In the genomic region with DNA sequence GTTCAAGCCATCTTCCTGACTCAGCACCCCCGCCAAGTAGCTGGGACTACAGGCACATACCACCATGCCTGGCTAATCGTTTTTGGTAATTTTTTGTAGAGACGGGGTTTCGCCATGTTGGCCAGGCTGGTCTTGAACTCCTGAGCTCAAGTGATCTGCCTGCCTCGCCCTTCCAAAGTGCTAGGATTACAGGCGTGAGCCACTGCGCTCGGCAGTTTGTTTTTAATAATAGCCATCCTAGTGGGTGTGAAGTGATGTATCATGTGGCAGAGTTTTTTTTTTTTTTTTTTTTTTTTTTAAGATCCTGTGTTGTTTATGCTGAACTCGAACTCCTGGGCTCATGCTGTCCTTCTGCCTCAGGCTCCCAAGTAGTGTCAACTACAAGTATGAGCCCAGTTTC, we compare ENCODE assay signal across 1 cellular context.
TF ChIP-seq lines count a peak whose summit lies in the region.

No MANE protein-coding gene starts in this region.

TF ChIP-seq in HEK293, 187 proteins besides CTCF, POLR2A, EP300 and RAD21 (continued from another document and continues in another):
- TF ChIP-seq PATZ1 (tag by site-specific recombination; IDR thresholded peaks at IDR 0.05) (peak; percentile 55), ZNF76 (tag by site-specific recombination; IDR thresholded peaks at IDR 0.05; ENCODE audit: borderline replicate concordance, low read depth) (no peak), ZEB2 (tag by site-specific recombination; IDR thresholded peaks at IDR 0.05) (0 out of 2 replicates have a peak, but pooled peaks have one; percentile 44), MYNN (tag by site-specific recombination; IDR thresholded peaks at IDR 0.05; ENCODE audit: borderline replicate concordance) (no peak), ZNF514 (tag by site-specific recombination; IDR thresholded peaks at IDR 0.05) (no peak), KLF10 (tag by site-specific recombination; IDR thresholded peaks at IDR 0.05) (0 out of 2 replicates have a peak, but pooled peaks have one; percentile 41), ZBTB20 (tag by site-specific recombination; IDR thresholded peaks at IDR 0.05) (no peak), SP2 (tag by site-specific recombination; IDR thresholded peaks at IDR 0.05) (no peak), ZNF23 (tag by site-specific recombination; IDR thresholded peaks at IDR 0.05; ENCODE audit: borderline replicate concordance) (no peak), ZNF18 (tag by site-specific recombination; IDR thresholded peaks at IDR 0.05) (peak; percentile 97), ZFHX2 (tag by site-specific recombination; conservative IDR thresholded peaks at IDR 0.05) (0 out of 2 replicates have a peak, but pooled peaks have one; percentile 40), ZNF629 (tag by site-specific recombination; IDR thresholded peaks at IDR 0.05) (peak; percentile 59), ZNF426 (tag by site-specific recombination; IDR thresholded peaks at IDR 0.05) (no peak), PRDM4 (tag by site-specific recombination; IDR thresholded peaks at IDR 0.05) (no peak; the same call in 1 of the 2 replicates), MZF1 (tag by site-specific recombination; IDR thresholded peaks at IDR 0.05; ENCODE audit: borderline replicate concordance) (no peak), SP7 (tag by site-specific recombination; IDR thresholded peaks at IDR 0.05) (peak; percentile 76), ZNF768 (tag by site-specific recombination; IDR thresholded peaks at IDR 0.05) (no peak), ZNF704 (tag by site-specific recombination; IDR thresholded peaks at IDR 0.05) (no peak), ZNF223 (tag by site-specific recombination; IDR thresholded peaks at IDR 0.05) (no peak), ZFP41 (tag by site-specific recombination; IDR thresholded peaks at IDR 0.05; ENCODE audit: borderline replicate concordance) (no peak), ZNF585B (tag by site-specific recombination; IDR thresholded peaks at IDR 0.05) (no peak), ZIC2 (tag by site-specific recombination; IDR thresholded peaks at IDR 0.05) (peak; percentile 30; the same call in 1 of the 2 replicates), ZNF366 (tag by site-specific recombination; conservative IDR thresholded peaks at IDR 0.05) (no peak), ZNF16 (tag by site-specific recombination; IDR thresholded peaks at IDR 0.05; ENCODE audit: low read depth) (no peak), ZNF26 (tag by site-specific recombination; IDR thresholded peaks at IDR 0.05) (no peak), BCL11A (tag by site-specific recombination; IDR thresholded peaks at IDR 0.05; ENCODE audit: low read depth) (no peak), AEBP2 (tag by site-specific recombination; IDR thresholded peaks at IDR 0.05; ENCODE audit: borderline replicate concordance) (no peak), KLF1 (tag by site-specific recombination; IDR thresholded peaks at IDR 0.05) (peak; percentile 88), ZSCAN16 (tag by site-specific recombination; IDR thresholded peaks at IDR 0.05) (0 out of 2 replicates have a peak, but pooled peaks have one; percentile 32), ZNF521 (tag by site-specific recombination; IDR thresholded peaks at IDR 0.05) (no peak), ZNF600 (tag by site-specific recombination; IDR thresholded peaks at IDR 0.05) (peak; percentile 53; the same call in 1 of the 2 replicates), OVOL3 (tag by site-specific recombination; IDR thresholded peaks at IDR 0.05) (no peak), ZNF558 (tag by site-specific recombination; IDR thresholded peaks at IDR 0.05) (no peak), ZSCAN23 (tag by site-specific recombination; IDR thresholded peaks at IDR 0.05) (0 out of 2 replicates have a peak, but pooled peaks have one; percentile 21), PRDM6 (tag by site-specific recombination; IDR thresholded peaks at IDR 0.05) (no peak), IKZF3 (tag by site-specific recombination; IDR thresholded peaks at IDR 0.05) (no peak), KLF7 (tag by site-specific recombination; IDR thresholded peaks at IDR 0.05; ENCODE audit: borderline replicate concordance) (0 out of 2 replicates have a peak, but pooled peaks have one; percentile 38), ZNF404 (tag by site-specific recombination; IDR thresholded peaks at IDR 0.05) (no peak), ZNF324 (tag by site-specific recombination; IDR thresholded peaks at IDR 0.05) (no peak), ZBTB26 (tag by site-specific recombination; optimal IDR thresholded peaks at IDR 0.05) (no peak), SP3 (tag by site-specific recombination; IDR thresholded peaks at IDR 0.05) (no peak)
- TF ChIP-seq, protein P1, sequence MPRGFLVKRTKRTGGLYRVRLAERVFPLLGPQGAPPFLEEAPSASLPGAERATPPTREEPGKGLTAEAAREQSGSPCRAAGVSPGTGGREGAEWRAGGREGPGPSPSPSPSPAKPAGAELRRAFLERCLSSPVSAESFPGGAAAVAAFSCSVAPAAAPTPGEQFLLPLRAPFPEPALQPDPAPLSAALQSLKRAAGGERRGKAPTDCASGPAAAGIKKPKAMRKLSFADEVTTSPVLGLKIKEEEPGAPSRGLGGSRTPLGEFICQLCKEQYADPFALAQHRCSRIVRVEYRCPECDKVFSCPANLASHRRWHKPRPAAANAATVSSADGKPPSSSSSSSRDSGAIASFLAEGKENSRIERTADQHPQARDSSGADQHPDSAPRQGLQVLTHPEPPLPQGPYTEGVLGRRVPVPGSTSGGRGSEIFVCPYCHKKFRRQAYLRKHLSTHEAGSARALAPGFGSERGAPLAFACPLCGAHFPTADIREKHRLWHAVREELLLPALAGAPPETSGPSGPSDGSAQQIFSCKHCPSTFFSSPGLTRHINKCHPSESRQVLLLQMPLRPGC (tag by site-specific recombination; IDR thresholded peaks at IDR 0.05), result 0 out of 2 replicates have a peak, but pooled peaks have one; percentile 28
- TF ChIP-seq, protein P2, sequence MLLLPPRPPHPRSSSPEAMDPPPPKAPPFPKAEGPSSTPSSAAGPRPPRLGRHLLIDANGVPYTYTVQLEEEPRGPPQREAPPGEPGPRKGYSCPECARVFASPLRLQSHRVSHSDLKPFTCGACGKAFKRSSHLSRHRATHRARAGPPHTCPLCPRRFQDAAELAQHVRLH (tag by site-specific recombination; IDR thresholded peaks at IDR 0.05), result 0 out of 2 replicates have a peak, but pooled peaks have one; percentile 29
- TF ChIP-seq, protein P3, sequence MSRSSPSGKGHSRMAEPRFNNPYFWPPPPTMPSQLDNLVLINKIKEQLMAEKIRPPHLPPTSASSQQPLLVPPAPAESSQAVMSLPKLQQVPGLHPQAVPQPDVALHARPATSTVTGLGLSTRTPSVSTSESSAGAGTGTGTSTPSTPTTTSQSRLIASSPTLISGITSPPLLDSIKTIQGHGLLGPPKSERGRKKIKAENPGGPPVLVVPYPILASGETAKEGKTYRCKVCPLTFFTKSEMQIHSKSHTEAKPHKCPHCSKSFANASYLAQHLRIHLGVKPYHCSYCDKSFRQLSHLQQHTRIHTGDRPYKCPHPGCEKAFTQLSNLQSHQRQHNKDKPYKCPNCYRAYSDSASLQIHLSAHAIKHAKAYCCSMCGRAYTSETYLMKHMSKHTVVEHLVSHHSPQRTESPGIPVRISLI (tag by site-specific recombination; IDR thresholded peaks at IDR 0.05), result peak; percentile 96
